Comparison of ENCODE assay signal across 15 cellular contexts in genomic region chr7:15801041-15801440, GRCh38.
DNase-seq lines count a peak whose midpoint lies in the region; ATAC-seq and TF ChIP-seq lines count a peak whose summit lies in the region.
"Had no signal": no experiment of that assay in that cellular context is flagged by ENCODE, and none has a peak within 500 bp of the region (broad histone marks: within the 10 kb centered on the region; RNA-seq: fewer than 3 reads in every experiment).

No MANE protein-coding gene starts in this region.

- H3K4me1 ChIP-seq in psoas muscle = no peaks in the 10 kb centered on the region
- H3K4me1 ChIP-seq: SJSA1 had no signal

- no peaks in the 10 kb centered on the region for H3K36me3 ChIP-seq in psoas muscle (ENCODE audit: insufficient read depth in 1 of 2, low read depth in 1 of 2)
- H3K36me3 ChIP-seq: MG63, SJSA1 had no signal

- no peaks in the 10 kb centered on the region for H3K9me3 ChIP-seq in psoas muscle
- H3K9me3 ChIP-seq: MG63, SJSA1 had no signal

- no peak overlapping the region for H3K4me3 ChIP-seq in AG10803 (ENCODE audit: low read length)
- H3K4me3 ChIP-seq in astrocyte of the spinal cord (ENCODE audit: low read depth, low read length) = no peak overlapping the region
- no peak overlapping the region for H3K4me3 ChIP-seq in psoas muscle
- H3K4me3 ChIP-seq: MG63, SJSA1 had no signal

- ATAC-seq in psoas muscle = no peak
- ATAC-seq: Panc1 had no signal

- peak overlapping the region; percentile 2 for H3K27ac ChIP-seq in psoas muscle
- H3K27ac ChIP-seq: KMS-11, SJSA1 had no signal

- in situ Hi-C loops in astrocyte of the spinal cord (cut with HindIII; ENCODE audit: low sequenced_read_pairs) = no loop called here

- TF ChIP-seq CTCF in AG10803 (conservative IDR thresholded peaks at IDR 0.05; ENCODE audit: low read length) (no peak), astrocyte of the spinal cord (IDR thresholded peaks at IDR 0.05; ENCODE audit: low read depth, low read length) (no peak), psoas muscle (IDR thresholded peaks at IDR 0.05) (no peak)

- H3K27me3 ChIP-seq in psoas muscle (ENCODE audit: insufficient read depth in 3 of 3, low read length in 2 of 3) = no peaks in the 10 kb centered on the region
- H3K27me3 ChIP-seq: MG63, SJSA1 had no signal

- intact Hi-C loops in psoas muscle (cut with DNase I) = no loop called here
- intact Hi-C loops in posterior cingulate gyrus (cut with DNase I) = no loop called here

- DNase-seq in AG10803 (ENCODE audit: low read depth) (peak; percentile 12), HT1080 (ENCODE audit: low read depth) (peak; percentile 8), astrocyte of the spinal cord (ENCODE audit: low read depth, low spot score) (peak; percentile 56), psoas muscle (no peak), posterior cingulate gyrus (no peak), Kasumi-1 (lab: John Stamatoyannopoulos, UW) (no peak)
- DNase-seq in activated CD4-positive, alpha-beta T cell treated with anti-CD3 and anti-CD28 coated beads for 1 hour = no peak
- DNase-seq: DMS79, MG63, NCI-H1092, NCI-H1436 treated with DMSO at 0.1 percent for 48 hours, NCI-H2029 had no signal

Comparison
In these comparisons a context has a peak if more than half of its experiments do, and no peak if none do; other contexts are left out.
1. DNase-seq: peak in AG10803 (single experiment), HT1080 (single experiment) and astrocyte of the spinal cord (single experiment); none in psoas muscle (0 of 2), activated CD4-positive, alpha-beta T cell treated with anti-CD3 and anti-CD28 coated beads for 1 hour (single experiment), posterior cingulate gyrus (0 of 10) and Kasumi-1 (0 of 2).